In genomic region chr9:100549048-100549447, GRCh38 we compare ENCODE assay signal across 21 cellular contexts. TPM values are rescaled to one million over a fixed set of nuclear protein-coding genes. Genes with fewer than 3 reads are reported as not detected.
DNase-seq lines count a peak whose midpoint lies in the region; ATAC-seq and TF ChIP-seq lines count a peak whose summit lies in the region.
"Had no signal": no experiment of that assay in that cellular context is flagged by ENCODE, and none has a peak within 500 bp of the region (broad histone marks: within the 10 kb centered on the region; RNA-seq: fewer than 3 reads in every experiment).

No MANE protein-coding gene starts in this region.

- peaks cover 23% of the 10 kb centered on the region; the same call in 1 of the 2 replicates for H3K9me3 ChIP-seq in OCI-LY7 (ENCODE audit: low read length)
- H3K9me3 ChIP-seq: Peyer's patch, SK-N-SH had no signal

- no peaks in the 10 kb centered on the region for H3K9me2 ChIP-seq in OCI-LY7 (ENCODE audit: insufficient read depth, low read length)

- DNase-seq in OCI-LY7 (ENCODE audit: low spot score) (peak; percentile 40), dermis microvascular lymphatic vessel endothelial cell (ENCODE audit: low read depth in 2 of 2) (peak; percentile 80 to 98), neural crest cell (ENCODE audit: low read depth, low spot score) (no peak), left cardiac atrium (no peak), midbrain (lab: John Stamatoyannopoulos, UW) (no peak), RWPE1 (ENCODE audit: low spot score) (no peak)
- DNase-seq: ACHN, DND-41, NCI-H1436, NCI-H2029, NCI-H2171, NCI-H510A, NCI-H82, Peyer's patch, SHP77, SK-N-SH, T-helper 1 cell had no signal

- no peak for TF ChIP-seq CTCF in OCI-LY7 (conservative IDR thresholded peaks at IDR 0.05; ENCODE audit: low read length)
- TF ChIP-seq CTCF in neural crest cell (conservative IDR thresholded peaks at IDR 0.05): no peak
- TF ChIP-seq CTCF in RWPE1 (conservative IDR thresholded peaks at IDR 0.05; ENCODE audit: low read depth): no peak

- H3K27me3 Mint-ChIP-seq in IgD-negative memory B cell (no peaks in the 10 kb centered on the region), neural crest cell (ENCODE audit: low read depth) (no peaks in the 10 kb centered on the region)

- POLR2A ChIA-PET in OCI-LY7 (lab: Charles Lee): interaction anchor here (1.5 kb wide), 1 partner anchor 30 kb away, joined by 3 read pairs; no protein-coding TSS in a partner anchor
- POLR2A ChIA-PET in RWPE1 (lab: Yijun Ruan, JAX; ENCODE audit: low non-redundant PET): no interaction called here

- H3K36me3 ChIP-seq in OCI-LY7 (ENCODE audit: insufficient read depth, low read length): peaks cover 32% of the 10 kb centered on the region
- H3K36me3 ChIP-seq: Peyer's patch had no signal

- H3K4me3 ChIP-seq in OCI-LY7 (ENCODE audit: low read depth, low read length, poor library complexity, severe bottlenecking): no peak overlapping the region
- H3K4me3 ChIP-seq: GM23338, Peyer's patch had no signal

- H3K4me3 Mint-ChIP-seq in IgD-negative memory B cell (peak overlapping the region in 2 of 4 donors; percentile 10 to 31), neural crest cell (no peak overlapping the region)
- H3K4me3 Mint-ChIP-seq: GM23338 had no signal

- BruUV-seq in OCI-LY7 (replicated peaks; lab: Mats Ljungman, UMichigan): no TSS peak

- ATAC-seq in left cardiac atrium (no peak), HG03175 (IDR thresholded peaks at IDR 0.05; ENCODE audit: unreplicated experiment) (no peak)
- ATAC-seq: GM23338, HCT116 had no signal

- H3K36me3 Mint-ChIP-seq in IgD-negative memory B cell: peaks cover 20% of the 10 kb centered on the region
- H3K36me3 Mint-ChIP-seq in neural crest cell (ENCODE audit: low read depth): peaks cover 51% of the 10 kb centered on the region

- H3K79me2 ChIP-seq in OCI-LY7 (ENCODE audit: insufficient read depth, low read depth, low read length): no peaks in the 10 kb centered on the region

- peaks cover 5 to 12% (median 7%) of the 10 kb centered on the region in 3 donors for H3K4me1 Mint-ChIP-seq in IgD-negative memory B cell
- no peaks in the 10 kb centered on the region for H3K4me1 Mint-ChIP-seq in neural crest cell
- H3K4me1 Mint-ChIP-seq: GM23338 had no signal

- H3K4me2 ChIP-seq in OCI-LY7 (ENCODE audit: low read length): 0 out of 2 replicates have a peak overlapping the region, but pooled peaks have one; percentile 4
- H3K4me2 ChIP-seq: GM23338, SK-N-SH had no signal

- peaks cover 25 to 41% (median 25%) of the 10 kb centered on the region in 3 donors for H3K9me3 Mint-ChIP-seq in IgD-negative memory B cell
- peaks cover 8% of the 10 kb centered on the region for H3K9me3 Mint-ChIP-seq in neural crest cell

- intact Hi-C loops in OCI-LY7 (cut with micrococcal nuclease; ENCODE audit: unreplicated experiment) (no loop called here), left cardiac atrium (cut with DNase I) (no loop called here)

- H4K20me1 ChIP-seq in OCI-LY7 (ENCODE audit: insufficient read depth, low read length): no peaks in the 10 kb centered on the region

- CTCF ChIA-PET in OCI-LY7 (lab: Charles Lee; ENCODE audit: unreplicated experiment): no interaction called here
- CTCF ChIA-PET in RWPE1 (lab: Yijun Ruan, JAX): no interaction called here

- no peak overlapping the region for H2AFZ ChIP-seq in OCI-LY7 (ENCODE audit: low read length)
- H2AFZ ChIP-seq: GM23338 had no signal

- H3K27ac ChIP-seq in OCI-LY7 (ENCODE audit: low read depth, low read length, poor library complexity, severe bottlenecking) (peak overlapping the region; percentile 14), RWPE1 (no peak overlapping the region)
- H3K27ac ChIP-seq: Peyer's patch had no signal

- peaks cover 20% of the 10 kb centered on the region for H3K4me1 ChIP-seq in OCI-LY7 (ENCODE audit: insufficient read depth, low read length, poor library complexity, severe bottlenecking)
- H3K4me1 ChIP-seq: Peyer's patch had no signal

- H3K27ac Mint-ChIP-seq in IgD-negative memory B cell (peak overlapping the region in 2 of 3 donors; percentile 60 to 77), neural crest cell (ENCODE audit: unreplicated experiment) (peak overlapping the region; percentile 1)
- H3K27ac Mint-ChIP-seq: GM23338 had no signal

RNA-seq across cellular contexts. Expression of gene CAVIN4, which starts 28.8 kb away (rescaled TPM):
- polyA plus RNA-seq in IgD-negative memory B cell: not detected
- total RNA-seq in OCI-LY7 (2014; rRNA removed; shearing (Covaris generic)): 2.3 and 3.9 TPM in 2 replicates
- total RNA-seq in OCI-LY7 (2022) (0.59 and 0.68 TPM in 2 replicates), dermis microvascular lymphatic vessel endothelial cell (1.2 and 2.3 TPM in 2 replicates), neural crest cell (7.0 and 7.2 TPM in 2 replicates), left cardiac atrium (10 to 100 TPM; 18.6 to 38.0 TPM)
- total RNA-seq: Peyer's patch had no signal

Comparison
In these comparisons a context has a peak if more than half of its experiments do, and no peak if none do; other contexts are left out.
1. DNase-seq: peak in OCI-LY7 (single experiment) and dermis microvascular lymphatic vessel endothelial cell (2 of 2); none in neural crest cell (single experiment), left cardiac atrium (single experiment), midbrain (single experiment) and RWPE1 (single experiment).